13 cellular contexts compared by ENCODE assay signal in genomic region chr5:53362521-53362941, GRCh38.
DNase-seq lines count a peak whose midpoint lies in the region; ATAC-seq and TF ChIP-seq lines count a peak whose summit lies in the region.
"Had no signal": no experiment of that assay in that cellular context is flagged by ENCODE, and none has a peak within 500 bp of the region (broad histone marks: within the 10 kb centered on the region; RNA-seq: fewer than 3 reads in every experiment).

No MANE protein-coding gene starts in this region.

- WGBS in sigmoid colon, 2 donors, result 90 to 94% methylated on average over 5 of the region's 5 CpGs

- no peak for TF ChIP-seq POLR2A in sigmoid colon (IDR thresholded peaks at IDR 0.05)
- no peak for TF ChIP-seq POLR2A in uterus (IDR thresholded peaks at IDR 0.05)

- no peaks in the 10 kb centered on the region for H3K27me3 ChIP-seq in RWPE2 (ENCODE audit: insufficient read depth, poor library complexity, severe bottlenecking)
- no peaks in the 10 kb centered on the region for H3K27me3 ChIP-seq in fibroblast of lung (ENCODE audit: control insufficient read depth, insufficient read depth, low read length)
- no peaks in the 10 kb centered on the region for H3K27me3 ChIP-seq in sigmoid colon
- H3K27me3 ChIP-seq in uterus, result no peaks in the 10 kb centered on the region
- H3K27me3 ChIP-seq: esophagus squamous epithelium had no signal

- TF ChIP-seq EP300 in sigmoid colon (IDR thresholded peaks at IDR 0.05), result no peak

- intact Hi-C loops in sigmoid colon (cut with DNase I), result no loop called here
- intact Hi-C loops in uterus (cut with DNase I; ENCODE audit: low total_unique reads), result no loop called here

- peak; percentile 99 for DNase-seq in ELR (ENCODE audit: low read depth)
- DNase-seq in RWPE2 (ENCODE audit: low spot score), result peak; percentile 83
- DNase-seq in fibroblast of lung (ENCODE audit: low read depth in 2 of 2), result peak; percentile 91 to 98
- DNase-seq in pulmonary artery endothelial cell (ENCODE audit: low read depth, low spot score), result peak; percentile 96
- DNase-seq in sigmoid colon, result no peak
- DNase-seq in DMS 273 (lab: John Stamatoyannopoulos, UW; ENCODE audit: unreplicated experiment), result no peak
- DNase-seq in uterus, result no peak
- DNase-seq in activated CD4-positive, CD25-positive, alpha-beta regulatory T cell (lab: John Stamatoyannopoulos, UW), result no peak
- DNase-seq: activated naive CD8-positive, alpha-beta T cell treated with anti-CD3 and anti-CD28 coated beads for 36 hours; DMS 273 treated with DMSO at 0.1 percent for 48 hours; esophagus squamous epithelium; NCI-H510A treated with DMSO at 0.1 percent for 48 hours had no signal

- H3K4me1 ChIP-seq in RWPE2 (ENCODE audit: insufficient read depth, poor library complexity, severe bottlenecking), result peaks cover 73% of the 10 kb centered on the region
- H3K4me1 ChIP-seq in fibroblast of lung (ENCODE audit: control insufficient read depth, extremely low read depth, insufficient read depth, low read length), result peaks cover 31% of the 10 kb centered on the region
- H3K4me1 ChIP-seq in sigmoid colon, result no peaks in the 10 kb centered on the region
- no peaks in the 10 kb centered on the region for H3K4me1 ChIP-seq in uterus
- H3K4me1 ChIP-seq: prostate gland had no signal

- H3K79me2 ChIP-seq in fibroblast of lung (ENCODE audit: control insufficient read depth, insufficient read depth, low read length), result no peaks in the 10 kb centered on the region

- no peaks in the 10 kb centered on the region for H3K9me3 ChIP-seq in RWPE2 (ENCODE audit: severe bottlenecking)
- H3K9me3 ChIP-seq in fibroblast of lung (ENCODE audit: control insufficient read depth, insufficient read depth, low read depth, low read length), result no peaks in the 10 kb centered on the region
- H3K9me3 ChIP-seq in sigmoid colon, result no peaks in the 10 kb centered on the region
- H3K9me3 ChIP-seq in uterus, result no peaks in the 10 kb centered on the region
- H3K9me3 ChIP-seq: esophagus squamous epithelium, prostate gland had no signal

- H3K36me3 ChIP-seq in RWPE2 (ENCODE audit: low read depth) (no peaks in the 10 kb centered on the region), fibroblast of lung (ENCODE audit: control insufficient read depth, insufficient read depth, low read length) (no peaks in the 10 kb centered on the region), sigmoid colon (no peaks in the 10 kb centered on the region), uterus (no peaks in the 10 kb centered on the region)
- H3K36me3 ChIP-seq: esophagus squamous epithelium, prostate gland had no signal

- peak; percentile 85 for ATAC-seq in RWPE2 (ENCODE audit: low read depth)

- H3K27ac ChIP-seq in RWPE2 (ENCODE audit: poor library complexity, severe bottlenecking) (peak overlapping the region; percentile 100), fibroblast of lung (ENCODE audit: insufficient read depth, low read length) (peak overlapping the region; percentile 83), sigmoid colon (no peak overlapping the region), uterus (no peak overlapping the region)
- H3K27ac ChIP-seq: prostate gland had no signal

- TF ChIP-seq CTCF in RWPE2 (IDR thresholded peaks at IDR 0.05; ENCODE audit: poor library complexity, severe bottlenecking) (no peak), fibroblast of lung (conservative IDR thresholded peaks at IDR 0.05 in 1 of 2, IDR thresholded peaks at IDR 0.05 in 1 of 2; ENCODE audit: low read depth in 1 of 2, low read length in 2 of 2) (no peak), sigmoid colon (IDR thresholded peaks at IDR 0.05) (no peak), uterus (IDR thresholded peaks at IDR 0.05) (no peak)

- H2AFZ ChIP-seq in fibroblast of lung (ENCODE audit: low read length), result no peak overlapping the region

- H3K9ac ChIP-seq in fibroblast of lung (ENCODE audit: insufficient read depth, low read length), result no peak overlapping the region

- no peaks in the 10 kb centered on the region for H4K20me1 ChIP-seq in fibroblast of lung (ENCODE audit: control insufficient read depth, extremely low read depth, insufficient read depth, low read length)

- no peak overlapping the region for H3K4me2 ChIP-seq in fibroblast of lung (ENCODE audit: extremely low read depth, insufficient read depth, low read length)

- H3K4me3 ChIP-seq in RWPE2 (ENCODE audit: severe bottlenecking) (no peak overlapping the region), fibroblast of lung (replicated peaks in 1 of 4; ENCODE audit: control extremely low read depth in 1 of 4, insufficient read depth in 1 of 4, low read depth in 3 of 4, low read length in 4 of 4) (no peak overlapping the region), sigmoid colon (no peak overlapping the region), uterus (no peak overlapping the region)
- H3K4me3 ChIP-seq: esophagus squamous epithelium, prostate gland had no signal

Comparison
In these comparisons a context has a peak if more than half of its experiments do, and no peak if none do; other contexts are left out.
1. DNase-seq: peak in ELR (single experiment), RWPE2 (single experiment), fibroblast of lung (2 of 2) and pulmonary artery endothelial cell (single experiment); none in sigmoid colon (single experiment), DMS 273 (single experiment), uterus (0 of 2) and activated CD4-positive, CD25-positive, alpha-beta regulatory T cell (0 of 4).
2. H3K27ac ChIP-seq: peak in RWPE2 (single experiment) and fibroblast of lung (single experiment); none in sigmoid colon (0 of 4) and uterus (0 of 2).